In the genomic region with DNA sequence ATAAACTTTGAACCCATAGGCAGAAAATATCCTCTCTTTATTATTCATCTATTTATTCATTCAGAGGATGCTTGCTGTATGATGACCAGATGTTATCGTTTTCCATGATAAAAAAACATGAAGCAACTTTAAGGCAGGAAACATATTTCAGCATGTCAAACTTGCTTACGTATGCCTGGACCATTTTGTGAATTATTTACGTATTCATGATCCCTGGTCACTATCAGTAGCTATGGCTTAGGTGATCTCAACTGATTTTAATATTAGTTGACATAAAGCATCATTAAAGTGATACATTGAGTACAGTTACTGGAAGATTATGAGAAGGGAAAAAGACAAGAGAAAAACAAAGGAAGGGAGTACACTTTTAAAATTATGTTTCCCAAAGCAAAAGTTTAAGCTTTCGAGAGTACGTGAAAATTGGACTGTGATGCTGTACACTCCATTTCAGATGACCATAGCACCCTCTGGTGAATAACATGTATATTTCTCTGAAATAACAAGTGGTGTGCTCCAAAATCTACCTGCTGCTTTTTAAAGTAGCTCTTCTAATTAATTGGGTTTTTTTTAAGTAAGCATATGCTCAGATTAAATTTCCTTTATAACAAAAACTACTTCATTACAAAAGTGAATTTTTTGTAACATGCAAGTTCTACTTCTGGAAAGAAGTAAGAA, we compare ENCODE assay signal across 8 cellular contexts.
A peak's percentile ranks its signal among the peaks of the same experiment; 100 is the strongest.
DNase-seq lines count a peak whose midpoint lies in the region; ATAC-seq and TF ChIP-seq lines count a peak whose summit lies in the region.

No MANE protein-coding gene starts in this region.

- H4K8ac ChIP-seq in H9 (replicated peaks; ENCODE audit: insufficient read length, low read depth, low read length) = no peak overlapping the region

- H2AFZ ChIP-seq in H9 (ENCODE audit: low read length) = no peak overlapping the region

- POLR2A ChIA-PET in RWPE1 (lab: Yijun Ruan, JAX; ENCODE audit: low non-redundant PET) = no interaction called here

- H4K5ac ChIP-seq in H9 (ENCODE audit: insufficient read length, low read depth, low read length) = no peak overlapping the region

- H3K14ac ChIP-seq in H9 (ENCODE audit: insufficient read depth, low read length) = no peak overlapping the region

- H2BK5ac ChIP-seq in H9 (ENCODE audit: insufficient read length, low read length) = no peak overlapping the region

- H3K23me2 ChIP-seq in H9 (ENCODE audit: insufficient read length, low read depth, low read length, poor library complexity, severe bottlenecking) = no peaks in the 10 kb centered on the region

- WGBS in H9 (ENCODE audit: extremely low coverage, insufficient read length, low lambda C conversion rate) = no CpG with 5 or more reads among the region's 5 CpGs

- H3K79me2 ChIP-seq in H9 (ENCODE audit: insufficient read depth, low read length) = no peaks in the 10 kb centered on the region

- no peak for TF ChIP-seq POLR2A in gastrocnemius medialis (IDR thresholded peaks at IDR 0.05)

- H3K27me3 ChIP-seq in H9 (ENCODE audit: insufficient read depth, low read length) = no peaks in the 10 kb centered on the region
- no peaks in the 10 kb centered on the region for H3K27me3 ChIP-seq in gastrocnemius medialis

- H3K4ac ChIP-seq in H9 (ENCODE audit: low read depth, low read length) = no peak overlapping the region

- DNase-seq in H9 (no peak), RWPE1 (ENCODE audit: low spot score) (peak; percentile 15), foreskin fibroblast (peak; percentile 26 to 63), gastrocnemius medialis (no peak), amygdala (lab: John Stamatoyannopoulos, UW) (no peak), mucosa of descending colon (no peak)
- DNase-seq in effector CD4-positive, alpha-beta T cell = no peak

- H3K27ac ChIP-seq in H9 (ENCODE audit: insufficient read length, low read depth, low read length) (no peak overlapping the region), RWPE1 (no peak overlapping the region), gastrocnemius medialis (no peak overlapping the region)

- no peak overlapping the region for H2BK120ac ChIP-seq in H9 (ENCODE audit: low read depth, low read length, poor library complexity, severe bottlenecking)

- ATAC-seq in gastrocnemius medialis (peak in 1 of 2 donors; percentile 49), HG03457 (IDR thresholded peaks at IDR 0.05; ENCODE audit: unreplicated experiment) (no peak), mucosa of descending colon (no peak)

- H3K4me3 Mint-ChIP-seq in H9 = no peak overlapping the region

- H3K36me3 ChIP-seq in gastrocnemius medialis = no peaks in the 10 kb centered on the region
- H3K36me3 ChIP-seq in mucosa of descending colon (ENCODE audit: low read depth) = no peaks in the 10 kb centered on the region

- H3K9me3 ChIP-seq in H9 (ENCODE audit: control insufficient read depth, low read depth, low read length) = no peaks in the 10 kb centered on the region
- no peaks in the 10 kb centered on the region for H3K9me3 ChIP-seq in gastrocnemius medialis
- no peaks in the 10 kb centered on the region for H3K9me3 ChIP-seq in mucosa of descending colon

- CTCF ChIA-PET in RWPE1 (lab: Yijun Ruan, JAX) = interaction anchor here (0.5 to 1.1 kb wide), 9 partner anchors 31 to 1918 kb away, joined by 3 to 4 read pairs (median 3); no protein-coding TSS in a partner anchor

- H3K56ac ChIP-seq in H9 (ENCODE audit: insufficient read length, low read depth, low read length) = no peak overlapping the region

- TF ChIP-seq CTCF in H9 (conservative IDR thresholded peaks at IDR 0.05) (peak; percentile 45; the same call in 2 of the 3 replicates), RWPE1 (conservative IDR thresholded peaks at IDR 0.05; ENCODE audit: low read depth) (peak; percentile 40; the same call in 1 of the 2 replicates), foreskin fibroblast (IDR thresholded peaks at IDR 0.05; ENCODE audit: low read depth, low read length) (peak; percentile 23), gastrocnemius medialis (IDR thresholded peaks at IDR 0.05 in 4 of 5, conservative IDR thresholded peaks at IDR 0.05 in 1 of 5) (peak; percentile 14 to 52 (median 40)), mucosa of descending colon (IDR thresholded peaks at IDR 0.05) (no peak)

- H3K79me1 ChIP-seq in H9 (ENCODE audit: insufficient read depth, low read depth, low read length, poor library complexity, severe bottlenecking) = no peaks in the 10 kb centered on the region

- no peak overlapping the region for H3K18ac ChIP-seq in H9 (ENCODE audit: insufficient read length, low read depth, low read length)

- H3K4me1 Mint-ChIP-seq in H9 = peaks cover 10 to 16% of the 10 kb centered on the region in 2 experiments

- H4K20me1 ChIP-seq in H9 (ENCODE audit: control insufficient read depth, insufficient read depth, insufficient read length) = no peaks in the 10 kb centered on the region

- no peak overlapping the region for H2AK5ac ChIP-seq in H9 (ENCODE audit: insufficient read length, low read length)

- H3T11ph ChIP-seq in H9 (ENCODE audit: low read length) = no peak overlapping the region

- no peak overlapping the region for H2BK15ac ChIP-seq in H9 (ENCODE audit: low read depth, low read length)

- H3K4me3 ChIP-seq in foreskin fibroblast (ENCODE audit: low read depth in 1 of 2, low read length in 2 of 2) = peak overlapping the region in 1 of 2 donors; percentile 36
- peak overlapping the region in 1 of 4 donors; percentile 21 for H3K4me3 ChIP-seq in gastrocnemius medialis
- no peak overlapping the region for H3K4me3 ChIP-seq in mucosa of descending colon

- H3K4me2 ChIP-seq in H9 (ENCODE audit: insufficient read depth, insufficient read length, low read length) = no peak overlapping the region

- H3K4me1 ChIP-seq in H9 (ENCODE audit: insufficient read depth, low read length) (no peaks in the 10 kb centered on the region), gastrocnemius medialis (peaks cover 0 to 3% of the 10 kb centered on the region in 2 donors), mucosa of descending colon (ENCODE audit: low read depth) (no peaks in the 10 kb centered on the region)

- H4K91ac ChIP-seq in H9 (ENCODE audit: insufficient read length, low read depth, low read length) = no peak overlapping the region

- H3K36me3 Mint-ChIP-seq in H9 (ENCODE audit: insufficient read depth in 1 of 3, low read depth in 3 of 3) = no peaks in the 10 kb centered on the region

- no peak overlapping the region for H3K9ac ChIP-seq in H9 (ENCODE audit: extremely low read depth, insufficient read length, low read length)

- no peak overlapping the region for H3K23ac ChIP-seq in H9 (ENCODE audit: insufficient read length, low read depth, low read length)

- no peak overlapping the region for H3K27ac Mint-ChIP-seq in H9

- intact Hi-C loops in gastrocnemius medialis (cut with DNase I; ENCODE audit: low total_unique reads) = loop anchor here (2.0 to 10.0 kb wide), 3 partner anchors 57 to 1130 kb away; no protein-coding TSS in a partner anchor
- intact Hi-C loops in mucosa of descending colon (cut with DNase I, micrococcal nuclease) = loop anchor here in 1 of 2 donors (10.0 kb wide), 1 partner anchor 770 kb away; no protein-coding TSS in a partner anchor

- in situ Hi-C loops in gastrocnemius medialis (cut with MboI; ENCODE audit: low sequenced_read_pairs in 4 of 4) = loop anchor here in 3 of 4 donors (5.0 to 10.0 kb wide), 4 partner anchors 150 to 760 kb away; partner anchors contain the start of gene GJA1 (in 1 of the 3)

- no peaks in the 10 kb centered on the region for H3K27me3 Mint-ChIP-seq in H9 (ENCODE audit: low read depth)

- no peak overlapping the region for H2BK20ac ChIP-seq in H9 (ENCODE audit: low read depth, low read length, poor library complexity, severe bottlenecking)

- H2BK12ac ChIP-seq in H9 (ENCODE audit: insufficient read length, low read depth, low read length) = no peak overlapping the region

- H3K9me3 Mint-ChIP-seq in H9 = no peaks in the 10 kb centered on the region

Comparison
In these comparisons a context has a peak if more than half of its experiments do, and no peak if none do; other contexts are left out.
1. DNase-seq: peak in RWPE1 (single experiment) and foreskin fibroblast (2 of 2); none in H9 (single experiment), gastrocnemius medialis (0 of 2), amygdala (0 of 56), effector CD4-positive, alpha-beta T cell (single experiment) and mucosa of descending colon (0 of 3).